In genomic region chrX:14420876-14421275, GRCh38 we compare ENCODE assay signal across 28 cellular contexts.
"Had no signal": no experiment of that assay in that cellular context is flagged by ENCODE, and none has a peak within 500 bp of the region (broad histone marks: within the 10 kb centered on the region; RNA-seq: fewer than 3 reads in every experiment).

No MANE protein-coding gene starts in this region.

- H3K27ac ChIP-seq: cardiac muscle cell, heart right ventricle, left ventricle myocardium inferior, right atrium auricular region, thyroid gland, upper lobe of right lung, VCaP had no signal

- H3K4me1 ChIP-seq: heart right ventricle, left ventricle myocardium inferior, right atrium auricular region, thyroid gland, upper lobe of right lung had no signal

- ATAC-seq: activated T-cell treated with anti-CD3 and anti-CD28 coated beads, Interleukin-2, amount 50 U/mL, for 72 hours; esophagus mucosa; heart right ventricle; natural killer cell; stimulated activated memory B cell treated with anti-CD40 and anti-IgM and Interleukin-4, amounts not matched to agents 10 μg/mL and 1 μg/mL and 100 μg/mL, for 72 hours; stimulated activated naive CD8-positive, alpha-beta T cell treated with anti-CD3 and anti-CD28 coated beads, Interleukin-15, amount 100 ng/mL, for 72 hours; upper lobe of right lung had no signal

- H3K36me3 ChIP-seq: cardiac muscle cell, heart right ventricle, left ventricle myocardium inferior, right atrium auricular region, thyroid gland, upper lobe of right lung had no signal

- FAIRE-seq: TTC549 had no signal

- H3K4me3 ChIP-seq: cardiac muscle cell, heart right ventricle, left ventricle myocardium inferior, lung, right atrium auricular region, smooth muscle cell, thyroid gland, upper lobe of right lung had no signal

- H3K9me3 ChIP-seq: heart right ventricle, left ventricle myocardium inferior, right atrium auricular region, thyroid gland, upper lobe of right lung had no signal

- H3K27me3 ChIP-seq: cardiac muscle cell, heart right ventricle, right atrium auricular region, thyroid gland, upper lobe of right lung had no signal

- DNase-seq: activated CD4-positive, alpha-beta T cell treated with anti-CD3 and anti-CD28 coated beads for 4 hours; activated CD4-positive, alpha-beta T cell treated with anti-CD3 and anti-CD28 coated beads, Interleukin-2, amount 50 U/mL, for 4 hours; activated naive CD4-positive, alpha-beta T cell treated with Interleukin-2 at 50 U/mL for 16 hours; activated T-cell treated with anti-CD3 and anti-CD28 coated beads for 4 hours; activated T-cell treated with anti-CD3 and anti-CD28 coated beads, Interleukin-2, amount 50 U/mL, for 72 hours; aorta; endodermal cell; foreskin melanocyte; heart right ventricle; left ventricle myocardium inferior; mesendoderm; natural killer cell; stimulated activated CD4-positive, alpha-beta T cell treated with anti-CD3 and anti-CD28 coated beads, Interleukin-1b, Interleukin-23, amount 100 ng/mL, for 48 hours; stimulated activated CD4-positive, alpha-beta T cell treated with anti-CD3 and anti-CD28 coated beads, Interleukin-4, amount 100 ng/mL, for 4 hours; stimulated activated CD8-positive, alpha-beta memory T cell treated with anti-CD3 and anti-CD28 coated beads, Interleukin-4, amount 100 ng/mL, for 48 hours; stimulated activated naive CD8-positive, alpha-beta T cell treated with anti-CD3 and anti-CD28 coated beads, Interleukin-15, amount 100 ng/mL, for 72 hours; substantia nigra; T-helper 9 cell; thyroid gland; upper lobe of right lung had no signal
